In genomic region chr19:56405062-56405461, GRCh38 we compare ENCODE assay signal across 11 cellular contexts. TPM values are rescaled to one million over a fixed set of nuclear protein-coding genes. Genes with fewer than 3 reads are reported as not detected.
DNase-seq lines count a peak whose midpoint lies in the region; ATAC-seq and TF ChIP-seq lines count a peak whose summit lies in the region.
"Had no signal": no experiment of that assay in that cellular context is flagged by ENCODE, and none has a peak within 500 bp of the region (broad histone marks: within the 10 kb centered on the region; RNA-seq: fewer than 3 reads in every experiment).

No MANE protein-coding gene starts in this region.

- peaks cover 21% of the 10 kb centered on the region for H3K4me1 Mint-ChIP-seq in activated CD4-positive, alpha-beta T cell treated with anti-CD3 and anti-CD28 coated beads, Interleukin-2, amount 10 ng/mL, durations not matched to agents 24 days and 14 days
- H3K4me1 Mint-ChIP-seq in activated CD4-positive, alpha-beta memory T cell treated with anti-CD3 and anti-CD28 coated beads for 36 hours (ENCODE audit: low read depth): peaks cover 27% of the 10 kb centered on the region
- peaks cover 11% of the 10 kb centered on the region for H3K4me1 Mint-ChIP-seq in glutamatergic neuron (ENCODE audit: low read depth, unreplicated experiment)

- peak overlapping the region; percentile 95 for H3K27ac Mint-ChIP-seq in activated CD4-positive, alpha-beta T cell treated with anti-CD3 and anti-CD28 coated beads, Interleukin-2, amount 10 ng/mL, durations not matched to agents 24 days and 14 days
- H3K27ac Mint-ChIP-seq in activated CD4-positive, alpha-beta memory T cell treated with anti-CD3 and anti-CD28 coated beads for 36 hours: no peak overlapping the region
- H3K27ac Mint-ChIP-seq in glutamatergic neuron (ENCODE audit: unreplicated experiment): peak overlapping the region; percentile 95

- H3K9me3 Mint-ChIP-seq in activated CD4-positive, alpha-beta T cell treated with anti-CD3 and anti-CD28 coated beads, Interleukin-2, amount 10 ng/mL, durations not matched to agents 24 days and 14 days: peaks cover 44% of the 10 kb centered on the region
- peaks cover 66% of the 10 kb centered on the region for H3K9me3 Mint-ChIP-seq in activated CD4-positive, alpha-beta memory T cell treated with anti-CD3 and anti-CD28 coated beads for 36 hours
- peaks cover 31% of the 10 kb centered on the region for H3K9me3 Mint-ChIP-seq in glutamatergic neuron (ENCODE audit: unreplicated experiment)

- peaks cover 11 to 77% (median 71%) of the 10 kb centered on the region in 8 donors for H3K9me3 ChIP-seq in spleen

- intact Hi-C loops in activated CD4-positive, alpha-beta T cell treated with anti-CD3 and anti-CD28 coated beads, Interleukin-2, amount 10 ng/mL, durations not matched to agents 24 days and 14 days (cut with micrococcal nuclease): loop anchor here (2.0 kb wide), 1 partner anchor 162 kb away; the partner anchor contains the start of gene ZNF470
- intact Hi-C loops in activated CD4-positive, alpha-beta memory T cell treated with anti-CD3 and anti-CD28 coated beads for 36 hours (cut with micrococcal nuclease): no loop called here
- intact Hi-C loops in spleen (cut with DNase I; ENCODE audit: low total_unique reads): no loop called here

- WGBS in spleen, 5 donors: 87 to 93% (median 90%) methylated on average over 4 of the region's 4 CpGs

- TF ChIP-seq POLR2A in spleen (IDR thresholded peaks at IDR 0.05): no peak

- no peak for DNase-seq in activated CD4-positive, alpha-beta T cell treated with anti-CD3 and anti-CD28 coated beads, Interleukin-2, amount 10 ng/mL, durations not matched to agents 24 days and 14 days
- DNase-seq in activated CD4-positive, alpha-beta T cell treated with anti-CD3 and anti-CD28 coated beads, Interleukin-2, amount 50 U/mL, for 48 hours: no peak
- DNase-seq in activated CD4-positive, alpha-beta memory T cell treated with anti-CD3 and anti-CD28 coated beads for 36 hours: peak; percentile 34
- DNase-seq in glutamatergic neuron (no peak), spleen (no peak), GOT3 (lab: John Stamatoyannopoulos, UW) (no peak), kidney glomerular epithelial cell (lab: John Stamatoyannopoulos, UW) (no peak)
- DNase-seq: dermis blood vessel endothelial cell, posterior cingulate gyrus, transverse colon had no signal

- H3K36me3 ChIP-seq in spleen: peaks cover 14 to 58% (median 34%) of the 10 kb centered on the region in 6 donors

- H3K4me3 ChIP-seq in spleen: peak overlapping the region in 7 of 8 donors; percentile 62 to 85 (median 71)

- peaks cover 51% of the 10 kb centered on the region for H3K36me3 Mint-ChIP-seq in activated CD4-positive, alpha-beta T cell treated with anti-CD3 and anti-CD28 coated beads, Interleukin-2, amount 10 ng/mL, durations not matched to agents 24 days and 14 days (ENCODE audit: low read depth)
- H3K36me3 Mint-ChIP-seq in activated CD4-positive, alpha-beta memory T cell treated with anti-CD3 and anti-CD28 coated beads for 36 hours: peaks cover 73% of the 10 kb centered on the region
- peaks cover 67% of the 10 kb centered on the region for H3K36me3 Mint-ChIP-seq in glutamatergic neuron (ENCODE audit: unreplicated experiment)

- TF ChIP-seq CTCF in glutamatergic neuron (IDR thresholded peaks at IDR 0.05; ENCODE audit: partially characterized antibody, unreplicated experiment) (no peak), spleen (IDR thresholded peaks at IDR 0.05 in 8 of 11, conservative IDR thresholded peaks at IDR 0.05 in 3 of 11) (no peak)

- no peak overlapping the region for H3K27ac ChIP-seq in spleen

- H3K4me3 Mint-ChIP-seq in activated CD4-positive, alpha-beta T cell treated with anti-CD3 and anti-CD28 coated beads, Interleukin-2, amount 10 ng/mL, durations not matched to agents 24 days and 14 days: peak overlapping the region; percentile 84
- peak overlapping the region; percentile 76 for H3K4me3 Mint-ChIP-seq in activated CD4-positive, alpha-beta memory T cell treated with anti-CD3 and anti-CD28 coated beads for 36 hours
- H3K4me3 Mint-ChIP-seq in glutamatergic neuron (ENCODE audit: unreplicated experiment): peak overlapping the region; percentile 99

- CTCF ChIA-PET in activated CD4-positive, alpha-beta memory T cell treated with anti-CD3 and anti-CD28 coated beads for 36 hours (lab: Charles Lee): no interaction called here

- H3K27me3 Mint-ChIP-seq in activated CD4-positive, alpha-beta T cell treated with anti-CD3 and anti-CD28 coated beads, Interleukin-2, amount 10 ng/mL, durations not matched to agents 24 days and 14 days: no peaks in the 10 kb centered on the region
- H3K27me3 Mint-ChIP-seq in activated CD4-positive, alpha-beta memory T cell treated with anti-CD3 and anti-CD28 coated beads for 36 hours: no peaks in the 10 kb centered on the region
- H3K27me3 Mint-ChIP-seq in glutamatergic neuron (ENCODE audit: unreplicated experiment): peaks cover 13% of the 10 kb centered on the region

- POLR2A ChIA-PET in activated CD4-positive, alpha-beta memory T cell treated with anti-CD3 and anti-CD28 coated beads for 36 hours (lab: Charles Lee): no interaction called here

- ATAC-seq in HG03460 (IDR thresholded peaks at IDR 0.05; ENCODE audit: unreplicated experiment): no peak

- no peaks in the 10 kb centered on the region for H3K27me3 ChIP-seq in spleen (replicated peaks in 1 of 7)
- H3K27me3 ChIP-seq: transverse colon had no signal

- peaks cover 0 to 27% (median 21%) of the 10 kb centered on the region in 6 donors for H3K4me1 ChIP-seq in spleen

RNA-seq across cellular contexts. Expression of gene ZNF583, which starts 0.9 kb away (rescaled TPM):
- total RNA-seq in activated CD4-positive, alpha-beta T cell treated with anti-CD3 and anti-CD28 coated beads, Interleukin-2, amount 10 ng/mL, durations not matched to agents 24 days and 14 days: 1.9 and 2.0 TPM in 2 replicates
- total RNA-seq in activated CD4-positive, alpha-beta memory T cell treated with anti-CD3 and anti-CD28 coated beads for 36 hours: 1 to 10 TPM; 1.6 to 1.8 TPM
- total RNA-seq in glutamatergic neuron (ENCODE audit: unreplicated experiment) (13.6 TPM), spleen (10 to 100 TPM in 2 of 7 donors, 1 to 10 TPM in 5; 4.4 to 10.6 (median 8.3) TPM)
- polyA plus RNA-seq in spleen: 1 to 10 TPM in 2 of 3 donors, under 1 TPM in 1; 0.93 to 2.7 (median 1.3) TPM

RNA-seq across cellular contexts. Expression of gene ZNF582, which starts 11.7 kb away (rescaled TPM):
- total RNA-seq in activated CD4-positive, alpha-beta T cell treated with anti-CD3 and anti-CD28 coated beads, Interleukin-2, amount 10 ng/mL, durations not matched to agents 24 days and 14 days: 1.0 and 2.1 TPM in 2 replicates
- under 1 TPM; 0.58 to 0.71 TPM for total RNA-seq in activated CD4-positive, alpha-beta memory T cell treated with anti-CD3 and anti-CD28 coated beads for 36 hours
- total RNA-seq in glutamatergic neuron (ENCODE audit: unreplicated experiment) (7.5 TPM), spleen (1 to 10 TPM; 3.3 to 8.1 (median 5.4) TPM)
- polyA plus RNA-seq in spleen: 1 to 10 TPM; 2.7 to 5.2 (median 4.5) TPM
